In genomic region chr2:50635824-50636223, GRCh38 we compare ENCODE assay signal across 17 cellular contexts.
DNase-seq lines count a peak whose midpoint lies in the region; ATAC-seq, FAIRE-seq and TF ChIP-seq lines count a peak whose summit lies in the region.
"Had no signal": no experiment of that assay in that cellular context is flagged by ENCODE, and none has a peak within 500 bp of the region (broad histone marks: within the 10 kb centered on the region; RNA-seq: fewer than 3 reads in every experiment).

No MANE protein-coding gene starts in this region.

- H3K36me3 ChIP-seq in IMR-90 (ENCODE audit: control insufficient read depth, insufficient read depth, low read length) = no peaks in the 10 kb centered on the region
- H3K36me3 ChIP-seq: BLaER1 treated with 17β-estradiol and CSF1 and Interleukin-3, amounts not matched to agents 10 nM and 100 nM had no signal

- in situ Hi-C loops in IMR-90 (cut with MboI; ENCODE audit: low sequenced_read_pairs) = no loop called here

- H3K27me3 Mint-ChIP-seq in H9 (ENCODE audit: low read depth) = no peaks in the 10 kb centered on the region
- no peaks in the 10 kb centered on the region for H3K27me3 Mint-ChIP-seq in natural killer cell treated with Interleukin-12 subunit alpha and Interleukin-12 subunit beta and Interleukin-15 and Interleukin-18, amount 100 ng/mL, for 72 hours
- H3K27me3 Mint-ChIP-seq: B cell had no signal

- no peak for TF ChIP-seq RAD21 in IMR-90 (IDR thresholded peaks at IDR 0.05; ENCODE audit: low read length)

- H3K9me1 ChIP-seq in IMR-90 (ENCODE audit: insufficient read depth, low read length) = no peaks in the 10 kb centered on the region

- POLR2A ChIA-PET in IMR-90 (lab: Charles Lee; ENCODE audit: unreplicated experiment) = no interaction called here

- no peak for TF ChIP-seq POLR2A in IMR-90 (IDR thresholded peaks at IDR 0.05; ENCODE audit: low read depth, low read length)

- H3K4me2 ChIP-seq in H9 (ENCODE audit: insufficient read depth, insufficient read length, low read length) = no peak overlapping the region
- no peak overlapping the region for H3K4me2 ChIP-seq in IMR-90 (ENCODE audit: low read depth, low read length)
- H3K4me2 ChIP-seq: BLaER1 treated with 17β-estradiol and CSF1 and Interleukin-3, amounts not matched to agents 10 nM and 100 nM; KMS-11 had no signal

- H3T11ph ChIP-seq in H9 (ENCODE audit: low read length) = no peak overlapping the region

- H2BK5ac ChIP-seq in H9 (ENCODE audit: insufficient read length, low read length) (no peak overlapping the region), IMR-90 (ENCODE audit: low read depth, low read length, poor library complexity, severe bottlenecking) (no peak overlapping the region)

- H3K9ac ChIP-seq in H9 (ENCODE audit: extremely low read depth, insufficient read length, low read length) = no peak overlapping the region
- no peak overlapping the region for H3K9ac ChIP-seq in IMR-90 (ENCODE audit: low read depth, low read length)
- H3K9ac ChIP-seq: BLaER1 treated with 17β-estradiol and CSF1 and Interleukin-3, amounts not matched to agents 10 nM and 100 nM; KMS-11 had no signal

- no peak overlapping the region for H4K91ac ChIP-seq in H9 (ENCODE audit: insufficient read length, low read depth, low read length)
- no peak overlapping the region for H4K91ac ChIP-seq in IMR-90 (ENCODE audit: insufficient read depth, low read depth, low read length)

- CTCF ChIA-PET in IMR-90 (lab: Yijun Ruan, JAX) = no interaction called here

- H3K14ac ChIP-seq in H9 (ENCODE audit: insufficient read depth, low read length) (no peak overlapping the region), IMR-90 (replicated peaks; ENCODE audit: low read depth, low read length) (no peak overlapping the region)

- no peak overlapping the region for H2BK12ac ChIP-seq in H9 (ENCODE audit: insufficient read length, low read depth, low read length)

- no peaks in the 10 kb centered on the region for H3K9me3 ChIP-seq in H9 (ENCODE audit: control insufficient read depth, low read depth, low read length)
- no peaks in the 10 kb centered on the region for H3K9me3 ChIP-seq in IMR-90 (ENCODE audit: control insufficient read depth, insufficient read depth, low read length)
- H3K9me3 ChIP-seq: BLaER1 treated with 17β-estradiol and CSF1 and Interleukin-3, amounts not matched to agents 10 nM and 100 nM had no signal

- no CpG with 5 or more reads among the region's 2 CpGs for WGBS in H9 (ENCODE audit: extremely low coverage, insufficient read length, low lambda C conversion rate)
- WGBS in IMR-90 (ENCODE audit: extremely low coverage in 2 of 2, insufficient read length in 1 of 2), 2 experiments = no CpG with 5 or more reads among the region's 2 CpGs

- no peaks in the 10 kb centered on the region for H4K20me1 ChIP-seq in H9 (ENCODE audit: control insufficient read depth, insufficient read depth, insufficient read length)
- no peaks in the 10 kb centered on the region for H4K20me1 ChIP-seq in IMR-90 (ENCODE audit: insufficient read depth, low read length)
- H4K20me1 ChIP-seq: BLaER1 treated with 17β-estradiol and CSF1 and Interleukin-3, amounts not matched to agents 10 nM and 100 nM had no signal

- no peak overlapping the region for H3K4me3 ChIP-seq in IMR-90 (ENCODE audit: insufficient read depth, low read depth, low read length)
- H3K4me3 ChIP-seq: BLaER1 treated with 17β-estradiol and CSF1 and Interleukin-3, amounts not matched to agents 10 nM and 100 nM; GM12878 had no signal

- H4K5ac ChIP-seq in H9 (ENCODE audit: insufficient read length, low read depth, low read length) = no peak overlapping the region
- no peak overlapping the region for H4K5ac ChIP-seq in IMR-90 (ENCODE audit: low read depth, low read length)

- H3K27ac ChIP-seq in H9 (ENCODE audit: insufficient read length, low read depth, low read length) = peak overlapping the region; percentile 61
- no peak overlapping the region for H3K27ac ChIP-seq in IMR-90 (ENCODE audit: insufficient read depth, low read length)
- H3K27ac ChIP-seq: BLaER1 treated with 17β-estradiol and CSF1 and Interleukin-3, amounts not matched to agents 10 nM and 100 nM; KMS-11 had no signal

- H3K56ac ChIP-seq in H9 (ENCODE audit: insufficient read length, low read depth, low read length) (no peak overlapping the region), IMR-90 (ENCODE audit: extremely low read depth, insufficient read depth, low read length) (no peak overlapping the region)

- H3K23ac ChIP-seq in H9 (ENCODE audit: insufficient read length, low read depth, low read length) (no peak overlapping the region), IMR-90 (ENCODE audit: low read depth, low read length) (no peak overlapping the region)

- H3K9me3 Mint-ChIP-seq in H9 = no peaks in the 10 kb centered on the region; a peak in 1 of 5 replicates
- H3K9me3 Mint-ChIP-seq in natural killer cell treated with Interleukin-12 subunit alpha and Interleukin-12 subunit beta and Interleukin-15 and Interleukin-18, amount 100 ng/mL, for 72 hours = peaks cover 8% of the 10 kb centered on the region

- no peak overlapping the region for H2AFZ ChIP-seq in H9 (ENCODE audit: low read length)
- H2AFZ ChIP-seq in IMR-90 (replicated peaks; ENCODE audit: low read length, poor library complexity) = no peak overlapping the region

- H3K4ac ChIP-seq in H9 (ENCODE audit: low read depth, low read length) = no peak overlapping the region
- H3K4ac ChIP-seq in IMR-90 (ENCODE audit: low read depth, low read length) = no peak overlapping the region

- BruUV-seq in IMR-90 (replicated peaks; lab: Mats Ljungman, UMichigan) = no TSS peak

- H2BK120ac ChIP-seq in H9 (ENCODE audit: low read depth, low read length, poor library complexity, severe bottlenecking) (no peak overlapping the region), IMR-90 (ENCODE audit: low read depth, low read length) (no peak overlapping the region)

- H3K4me1 Mint-ChIP-seq in H9 = peaks cover 29 to 35% of the 10 kb centered on the region in 2 experiments
- H3K4me1 Mint-ChIP-seq in natural killer cell treated with Interleukin-12 subunit alpha and Interleukin-12 subunit beta and Interleukin-15 and Interleukin-18, amount 100 ng/mL, for 72 hours (ENCODE audit: low read depth in 2 of 2) = no peaks in the 10 kb centered on the region
- H3K4me1 Mint-ChIP-seq: B cell had no signal

- no peaks in the 10 kb centered on the region for H3K27me3 ChIP-seq in H9 (ENCODE audit: insufficient read depth, low read length)
- no peaks in the 10 kb centered on the region for H3K27me3 ChIP-seq in IMR-90 (ENCODE audit: control insufficient read depth, insufficient read depth, low read length)
- H3K27me3 ChIP-seq: BLaER1 treated with 17β-estradiol and CSF1 and Interleukin-3, amounts not matched to agents 10 nM and 100 nM had no signal

- H3K4me1 ChIP-seq in H9 (ENCODE audit: insufficient read depth, low read length) (no peaks in the 10 kb centered on the region), IMR-90 (ENCODE audit: control insufficient read depth, insufficient read depth, low read length) (no peaks in the 10 kb centered on the region)
- H3K4me1 ChIP-seq: BLaER1 treated with 17β-estradiol and CSF1 and Interleukin-3, amounts not matched to agents 10 nM and 100 nM had no signal

- no peak overlapping the region for H2AK9ac ChIP-seq in IMR-90 (replicated peaks; ENCODE audit: low read depth, low read length, poor library complexity)

- H3K79me1 ChIP-seq in H9 (ENCODE audit: insufficient read depth, low read depth, low read length, poor library complexity, severe bottlenecking) (no peaks in the 10 kb centered on the region), IMR-90 (ENCODE audit: low read depth in 1 of 2, low read length in 2 of 2) (no peaks in the 10 kb centered on the region)

- H2BK20ac ChIP-seq in H9 (ENCODE audit: low read depth, low read length, poor library complexity, severe bottlenecking) (no peak overlapping the region), IMR-90 (ENCODE audit: low read depth, low read length) (no peak overlapping the region)

- H2AK5ac ChIP-seq in H9 (ENCODE audit: insufficient read length, low read length) (no peak overlapping the region), IMR-90 (ENCODE audit: low read depth, low read length) (no peak overlapping the region)

- ATAC-seq in IMR-90 (ENCODE audit: low read depth) = no peak
- no peak for ATAC-seq in natural killer cell treated with Interleukin-12 subunit alpha and Interleukin-12 subunit beta and Interleukin-15 and Interleukin-18, amount 100 ng/mL, for 72 hours
- ATAC-seq: CD8-positive, alpha-beta T cell; GM12878 had no signal

- intact Hi-C loops in IMR-90 (cut with micrococcal nuclease) = no loop called here

- H3K79me2 ChIP-seq in H9 (ENCODE audit: insufficient read depth, low read length) = no peaks in the 10 kb centered on the region

- no peak for DNase-seq in H9
- DNase-seq in IMR-90 = no peak
- no peak for DNase-seq in AG20443 (ENCODE audit: low spot score)
- DNase-seq in occipital lobe (lab: John Stamatoyannopoulos, UW) = no peak
- no peak for DNase-seq in natural killer cell treated with Interleukin-12 subunit alpha and Interleukin-12 subunit beta and Interleukin-15 and Interleukin-18, amount 100 ng/mL, for 72 hours (ENCODE audit: low spot score)
- DNase-seq: Calu3; CD8-positive, alpha-beta T cell; DMS53; DND-41; EL; H7 had no signal

- no peak overlapping the region for H4K8ac ChIP-seq in H9 (replicated peaks; ENCODE audit: insufficient read length, low read depth, low read length)
- H4K8ac ChIP-seq in IMR-90 (ENCODE audit: low read depth in 2 of 2, low read length in 2 of 2) = no peak overlapping the region

- H3K18ac ChIP-seq in H9 (ENCODE audit: insufficient read length, low read depth, low read length) (no peak overlapping the region), IMR-90 (ENCODE audit: low read depth, low read length) (no peak overlapping the region)

- H3K27ac Mint-ChIP-seq in H9 = peak overlapping the region; percentile 2 to 83 (median 38); a peak in 3 of 7 replicates
- H3K27ac Mint-ChIP-seq in natural killer cell treated with Interleukin-12 subunit alpha and Interleukin-12 subunit beta and Interleukin-15 and Interleukin-18, amount 100 ng/mL, for 72 hours = no peak overlapping the region
- H3K27ac Mint-ChIP-seq: B cell; CD8-positive, alpha-beta T cell had no signal

- TF ChIP-seq CTCF in H9 (conservative IDR thresholded peaks at IDR 0.05) = no peak
- TF ChIP-seq CTCF in IMR-90 (conservative IDR thresholded peaks at IDR 0.05; ENCODE audit: low read depth, low read length) = no peak

- FAIRE-seq in islet of Langerhans (lab: Jason Lieb, UNC) = peak; percentile 13
- FAIRE-seq: A204.1, GM12878 had no signal

- H3K4me3 Mint-ChIP-seq in H9 = no peak overlapping the region
- H3K4me3 Mint-ChIP-seq in natural killer cell treated with Interleukin-12 subunit alpha and Interleukin-12 subunit beta and Interleukin-15 and Interleukin-18, amount 100 ng/mL, for 72 hours = no peak overlapping the region
- H3K4me3 Mint-ChIP-seq: B cell; CD8-positive, alpha-beta T cell had no signal

- no peaks in the 10 kb centered on the region for H3K23me2 ChIP-seq in H9 (ENCODE audit: insufficient read length, low read depth, low read length, poor library complexity, severe bottlenecking)

- no peak overlapping the region for H2BK15ac ChIP-seq in H9 (ENCODE audit: low read depth, low read length)
- H2BK15ac ChIP-seq in IMR-90 (ENCODE audit: low read depth, low read length) = no peak overlapping the region

- H3K36me3 Mint-ChIP-seq in H9 (ENCODE audit: insufficient read depth in 1 of 3, low read depth in 3 of 3) = no peaks in the 10 kb centered on the region; a peak in 1 of 7 replicates
- H3K36me3 Mint-ChIP-seq in natural killer cell treated with Interleukin-12 subunit alpha and Interleukin-12 subunit beta and Interleukin-15 and Interleukin-18, amount 100 ng/mL, for 72 hours = no peaks in the 10 kb centered on the region
- H3K36me3 Mint-ChIP-seq: CD8-positive, alpha-beta T cell had no signal

- dilution Hi-C loops in IMR-90 (cut with HindIII; ENCODE audit: low sequenced_read_pairs, unreplicated experiment) = no loop called here

Comparison
In these comparisons a context has a peak if more than half of its experiments do, and no peak if none do; other contexts are left out.
1. H3K27ac Mint-ChIP-seq: peak in H9 (3 of 3); none in natural killer cell treated with Interleukin-12 subunit alpha and Interleukin-12 subunit beta and Interleukin-15 and Interleukin-18, amount 100 ng/mL, for 72 hours (0 of 2).